Comparison of ENCODE assay signal across 8 cellular contexts in the genomic region with DNA sequence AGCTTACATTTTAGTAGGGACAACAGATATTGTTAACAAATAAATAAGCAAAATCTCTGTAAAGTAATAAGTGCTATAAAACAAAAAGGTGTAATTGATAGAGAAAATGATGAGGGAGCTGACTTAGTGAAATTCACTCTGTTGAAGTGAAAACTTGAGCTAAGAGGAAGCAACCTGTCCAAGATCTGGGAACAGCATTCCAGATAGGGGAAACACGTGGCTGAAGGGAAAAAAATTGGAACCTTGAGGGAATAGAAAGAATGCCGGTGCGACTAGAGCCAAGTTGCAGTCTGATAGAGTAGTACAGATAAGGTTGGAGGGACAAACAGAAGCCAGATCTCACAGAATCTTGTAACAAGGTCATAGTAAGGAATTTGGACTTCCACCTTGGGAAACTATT. TPM values are rescaled to one million over a fixed set of nuclear protein-coding genes. Genes with fewer than 3 reads are reported as not detected.
DNase-seq lines count a peak whose midpoint lies in the region; ATAC-seq and TF ChIP-seq lines count a peak whose summit lies in the region.

No MANE protein-coding gene starts in this region.

- H2BK20ac ChIP-seq in IMR-90 (ENCODE audit: low read depth, low read length): peak overlapping the region; percentile 53

- no peak for TF ChIP-seq CTCF in IMR-90 (conservative IDR thresholded peaks at IDR 0.05; ENCODE audit: low read depth, low read length)
- no peak for TF ChIP-seq CTCF in breast epithelium (IDR thresholded peaks at IDR 0.05)

- H4K5ac ChIP-seq in IMR-90 (ENCODE audit: low read depth, low read length): peak overlapping the region; percentile 59; the same call in 1 of the 2 replicates

- in situ Hi-C loops in IMR-90 (cut with MboI; ENCODE audit: low sequenced_read_pairs): loop anchor here (25.0 kb wide), 1 partner anchor 643 kb away; a partner anchor contains a TSS

- WGBS in IMR-90 (ENCODE audit: extremely low coverage in 2 of 2, insufficient read length in 1 of 2), 2 experiments: 32% methylated on average over 3 of the region's 3 CpGs; no CpG with 5 or more reads in 1 of the 2 experiments

- peaks cover 30% of the 10 kb centered on the region for H3K4me1 ChIP-seq in ACC112 (ENCODE audit: control insufficient read depth, insufficient read depth, low read length, unreplicated experiment)
- H3K4me1 ChIP-seq in IMR-90 (ENCODE audit: control insufficient read depth, insufficient read depth, low read length): peaks cover 6% of the 10 kb centered on the region; the same call in 1 of the 2 replicates
- peaks cover 0 to 9% of the 10 kb centered on the region in 2 donors for H3K4me1 ChIP-seq in breast epithelium

- peak overlapping the region; percentile 47 for H3K27ac ChIP-seq in ACC112 (ENCODE audit: low read depth, low read length)
- no peak overlapping the region for H3K27ac ChIP-seq in IMR-90 (ENCODE audit: insufficient read depth, low read length)
- peak overlapping the region; percentile 91 for H3K27ac ChIP-seq in breast epithelium

- POLR2A ChIA-PET in IMR-90 (lab: Charles Lee; ENCODE audit: unreplicated experiment): no interaction called here

- H3K4me3 ChIP-seq in ACC112 (ENCODE audit: low read depth, low read length): peak overlapping the region; percentile 97
- H3K4me3 ChIP-seq in IMR-90 (ENCODE audit: insufficient read depth, low read depth, low read length): no peak overlapping the region
- H3K4me3 ChIP-seq in breast epithelium: peak overlapping the region; percentile 59 to 85 (median 76)

- intact Hi-C loops in IMR-90 (cut with micrococcal nuclease) (no loop called here), breast epithelium (cut with DNase I; ENCODE audit: low total_unique reads) (no loop called here)

- H3K4ac ChIP-seq in IMR-90 (ENCODE audit: low read depth, low read length): peak overlapping the region; percentile 70; the same call in 1 of the 2 replicates

- no peak overlapping the region for H2AK9ac ChIP-seq in IMR-90 (replicated peaks; ENCODE audit: low read depth, low read length, poor library complexity)

- no peak overlapping the region for H2BK5ac ChIP-seq in IMR-90 (ENCODE audit: low read depth, low read length, poor library complexity, severe bottlenecking)

- peaks cover 37% of the 10 kb centered on the region for H3K79me2 ChIP-seq in ACC112 (ENCODE audit: control insufficient read depth, insufficient read depth, low read length, unreplicated experiment)

- no peaks in the 10 kb centered on the region for H3K27me3 ChIP-seq in ACC112 (ENCODE audit: insufficient read depth, low read length)
- H3K27me3 ChIP-seq in IMR-90 (ENCODE audit: control insufficient read depth, insufficient read depth, low read length): no peaks in the 10 kb centered on the region
- H3K27me3 ChIP-seq in breast epithelium: peaks cover 0 to 10% of the 10 kb centered on the region in 2 donors

- H3K9me3 ChIP-seq in IMR-90 (ENCODE audit: control insufficient read depth, insufficient read depth, low read length) (no peaks in the 10 kb centered on the region), breast epithelium (no peaks in the 10 kb centered on the region)

- TF ChIP-seq POLR2A in IMR-90 (IDR thresholded peaks at IDR 0.05; ENCODE audit: low read depth, low read length) (no peak), breast epithelium (IDR thresholded peaks at IDR 0.05) (no peak)

- peak overlapping the region; percentile 78 for H2BK120ac ChIP-seq in IMR-90 (ENCODE audit: low read depth, low read length)

- dilution Hi-C loops in IMR-90 (cut with HindIII; ENCODE audit: low sequenced_read_pairs, unreplicated experiment): no loop called here

- peak overlapping the region; percentile 48 for H3K4me2 ChIP-seq in IMR-90 (ENCODE audit: low read depth, low read length)

- H4K20me1 ChIP-seq in IMR-90 (ENCODE audit: insufficient read depth, low read length): no peaks in the 10 kb centered on the region; the same call in 1 of the 2 replicates

- H3K23ac ChIP-seq in IMR-90 (ENCODE audit: low read depth, low read length): peak overlapping the region; percentile 95; the same call in 1 of the 2 replicates

- BruUV-seq in IMR-90 (replicated peaks; lab: Mats Ljungman, UMichigan): no TSS peak

- no peak overlapping the region; the same call in 1 of the 2 replicates for H4K91ac ChIP-seq in IMR-90 (ENCODE audit: insufficient read depth, low read depth, low read length)

- H3K79me1 ChIP-seq in IMR-90 (ENCODE audit: low read depth in 1 of 2, low read length in 2 of 2): peaks cover 2 to 38% of the 10 kb centered on the region in 2 experiments; a peak in 2 of 4 replicates

- no peak for ATAC-seq in IMR-90 (ENCODE audit: low read depth)
- ATAC-seq in HG02798 (IDR thresholded peaks at IDR 0.05; ENCODE audit: poor library complexity, unreplicated experiment): no peak
- ATAC-seq in HG03520 (IDR thresholded peaks at IDR 0.05; ENCODE audit: unreplicated experiment): no peak

- peak overlapping the region; percentile 78 for H2AFZ ChIP-seq in ACC112 (ENCODE audit: low read length, unreplicated experiment)
- H2AFZ ChIP-seq in IMR-90 (replicated peaks; ENCODE audit: low read length, poor library complexity): peak overlapping the region; percentile 85

- DNase-seq in IMR-90 (no peak), breast epithelium (ENCODE audit: low spot score in 2 of 2) (no peak), midbrain (lab: John Stamatoyannopoulos, UW) (peak; percentile 49), NCI-H1092 (lab: John Stamatoyannopoulos, UW) (no peak), DMS153 treated with DMSO at 0.1 percent for 48 hours (lab: John Stamatoyannopoulos, UW; ENCODE audit: unreplicated experiment) (no peak)

- H4K8ac ChIP-seq in IMR-90 (ENCODE audit: low read depth in 2 of 2, low read length in 2 of 2): peak overlapping the region; percentile 59 to 86; a peak in 3 of 4 replicates

- CTCF ChIA-PET in IMR-90 (lab: Yijun Ruan, JAX): no interaction called here

- no peak overlapping the region for H3K56ac ChIP-seq in IMR-90 (ENCODE audit: extremely low read depth, insufficient read depth, low read length)

- no peaks in the 10 kb centered on the region; the same call in 1 of the 2 replicates for H3K9me1 ChIP-seq in IMR-90 (ENCODE audit: insufficient read depth, low read length)

- no peak overlapping the region; the same call in 1 of the 2 replicates for H3K9ac ChIP-seq in IMR-90 (ENCODE audit: low read depth, low read length)

- no peak for TF ChIP-seq RAD21 in IMR-90 (IDR thresholded peaks at IDR 0.05; ENCODE audit: low read length)

- H3K18ac ChIP-seq in IMR-90 (ENCODE audit: low read depth, low read length): no peak overlapping the region; the same call in 1 of the 2 replicates

- H3K14ac ChIP-seq in IMR-90 (replicated peaks; ENCODE audit: low read depth, low read length): peak overlapping the region; percentile 72; the same call in 1 of the 2 replicates

- H2BK15ac ChIP-seq in IMR-90 (ENCODE audit: low read depth, low read length): 0 out of 3 replicates have a peak overlapping the region, but pooled peaks have one; percentile 29

- H3K36me3 ChIP-seq in ACC112 (ENCODE audit: insufficient read depth, low read length) (peaks cover 8% of the 10 kb centered on the region), IMR-90 (ENCODE audit: control insufficient read depth, insufficient read depth, low read length) (peaks cover 6% of the 10 kb centered on the region), breast epithelium (no peaks in the 10 kb centered on the region)

- peak overlapping the region; percentile 61; the same call in 1 of the 2 replicates for H2AK5ac ChIP-seq in IMR-90 (ENCODE audit: low read depth, low read length)

TF ChIP-seq in IMR-90, 13 proteins besides CTCF, POLR2A, EP300 and RAD21 (continues in another document):
- TF ChIP-seq CHD1 (IDR thresholded peaks at IDR 0.05; ENCODE audit: low read depth, low read length) (no peak), BHLHE40 (IDR thresholded peaks at IDR 0.05; ENCODE audit: low read depth, low read length) (no peak), MXI1 (IDR thresholded peaks at IDR 0.05; ENCODE audit: borderline replicate concordance, low read depth, low read length) (no peak), RFX5 (IDR thresholded peaks at IDR 0.05; ENCODE audit: low read depth, low read length) (no peak), SMC3 (IDR thresholded peaks at IDR 0.05; ENCODE audit: low read depth, low read length) (no peak), RCOR1 (IDR thresholded peaks at IDR 0.05; ENCODE audit: insufficient replicate concordance, low read length) (no peak), MAZ (IDR thresholded peaks at IDR 0.05; ENCODE audit: borderline replicate concordance, low read depth, low read length) (no peak), FOS (IDR thresholded peaks at IDR 0.05; ENCODE audit: low read depth, low read length) (no peak), CEBPB (IDR thresholded peaks at IDR 0.05; ENCODE audit: low read depth, low read length) (no peak), MAFK (IDR thresholded peaks at IDR 0.05; ENCODE audit: low read depth, low read length) (no peak)
- TF ChIP-seq, protein P1, sequence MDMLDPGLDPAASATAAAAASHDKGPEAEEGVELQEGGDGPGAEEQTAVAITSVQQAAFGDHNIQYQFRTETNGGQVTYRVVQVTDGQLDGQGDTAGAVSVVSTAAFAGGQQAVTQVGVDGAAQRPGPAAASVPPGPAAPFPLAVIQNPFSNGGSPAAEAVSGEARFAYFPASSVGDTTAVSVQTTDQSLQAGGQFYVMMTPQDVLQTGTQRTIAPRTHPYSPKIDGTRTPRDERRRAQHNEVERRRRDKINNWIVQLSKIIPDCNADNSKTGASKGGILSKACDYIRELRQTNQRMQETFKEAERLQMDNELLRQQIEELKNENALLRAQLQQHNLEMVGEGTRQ (IDR thresholded peaks at IDR 0.05; ENCODE audit: low read depth, low read length): no peak
- TF ChIP-seq, protein P2, sequence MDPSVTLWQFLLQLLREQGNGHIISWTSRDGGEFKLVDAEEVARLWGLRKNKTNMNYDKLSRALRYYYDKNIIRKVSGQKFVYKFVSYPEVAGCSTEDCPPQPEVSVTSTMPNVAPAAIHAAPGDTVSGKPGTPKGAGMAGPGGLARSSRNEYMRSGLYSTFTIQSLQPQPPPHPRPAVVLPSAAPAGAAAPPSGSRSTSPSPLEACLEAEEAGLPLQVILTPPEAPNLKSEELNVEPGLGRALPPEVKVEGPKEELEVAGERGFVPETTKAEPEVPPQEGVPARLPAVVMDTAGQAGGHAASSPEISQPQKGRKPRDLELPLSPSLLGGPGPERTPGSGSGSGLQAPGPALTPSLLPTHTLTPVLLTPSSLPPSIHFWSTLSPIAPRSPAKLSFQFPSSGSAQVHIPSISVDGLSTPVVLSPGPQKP (IDR thresholded peaks at IDR 0.05; ENCODE audit: borderline replicate concordance, low read depth, low read length): no peak

RNA-seq across cellular contexts. Expression of a gene that starts 0.6 kb away (rescaled TPM):
- 26.7 and 32.2 TPM in 2 replicates for total RNA-seq in IMR-90 (2012; rRNA removed)
- 11.2 and 12.5 TPM in 2 replicates for polyA plus RNA-seq in IMR-90 (2012; rRNA removed)
- 1.4 and 1.9 TPM in 2 replicates for polyA plus RNA-seq in IMR-90 (2012; cell fraction: cytosol; rRNA removed)
- 3.3 and 28.4 TPM in 2 replicates for polyA plus RNA-seq in IMR-90 (2012; cell fraction: nucleus; rRNA removed; ENCODE audit: low replicate concordance)
- 10 to 100 TPM; 15.8 to 29.3 (median 20.0) TPM for total RNA-seq in breast epithelium

RNA-seq across cellular contexts. Expression of a gene that starts 34.6 kb away (rescaled TPM):
- total RNA-seq in IMR-90 (2012; rRNA removed): 11.4 and 11.7 TPM in 2 replicates
- polyA plus RNA-seq in IMR-90 (2012; rRNA removed): 12.1 and 15.2 TPM in 2 replicates
- 5.6 and 7.1 TPM in 2 replicates for polyA plus RNA-seq in IMR-90 (2012; cell fraction: cytosol; rRNA removed)
- 7.5 and 21.0 TPM in 2 replicates for polyA plus RNA-seq in IMR-90 (2012; cell fraction: nucleus; rRNA removed; ENCODE audit: low replicate concordance)
- total RNA-seq in breast epithelium: 10 to 100 TPM; 20.2 to 38.2 (median 34.4) TPM
